In the genomic region with DNA sequence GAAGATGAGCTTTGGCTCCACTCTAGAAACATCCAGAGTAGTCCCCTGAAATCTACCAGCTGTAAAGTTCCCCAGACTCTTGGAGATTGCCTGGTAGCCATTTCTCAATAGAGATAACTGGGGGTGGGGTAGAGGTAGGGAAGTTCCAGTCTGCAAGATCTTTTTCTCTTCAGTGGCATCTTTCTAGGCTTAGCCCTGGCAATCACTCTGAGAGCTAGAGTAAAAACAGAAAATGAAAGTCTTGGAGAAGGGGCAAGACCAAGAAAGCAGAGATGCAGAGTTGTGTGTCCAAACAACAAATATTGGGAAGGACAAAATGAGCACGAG, we compare ENCODE assay signal across 16 cellular contexts. TPM values are rescaled to one million over a fixed set of nuclear protein-coding genes. Genes with fewer than 3 reads are reported as not detected.
DNase-seq lines count a peak whose midpoint lies in the region; ATAC-seq and TF ChIP-seq lines count a peak whose summit lies in the region.
"Had no signal": no experiment of that assay in that cellular context is flagged by ENCODE, and none has a peak within 500 bp of the region (broad histone marks: within the 10 kb centered on the region; RNA-seq: fewer than 3 reads in every experiment).

No MANE protein-coding gene starts in this region.

- peaks cover 9% of the 10 kb centered on the region for H3K9me3 Mint-ChIP-seq in WTC11
- H3K9me3 Mint-ChIP-seq in naive thymus-derived CD4-positive, alpha-beta T cell: no peaks in the 10 kb centered on the region
- H3K9me3 Mint-ChIP-seq: CD14-positive monocyte, H9 had no signal

- peak overlapping the region; percentile 38; the same call in 1 of the 2 replicates for H3K4me3 Mint-ChIP-seq in WTC11
- peak overlapping the region in 3 of 10 donors; percentile 39 to 44 (median 41) for H3K4me3 Mint-ChIP-seq in naive thymus-derived CD4-positive, alpha-beta T cell
- H3K4me3 Mint-ChIP-seq: CD14-positive monocyte, H9 had no signal

- H3K9me3 ChIP-seq in heart right ventricle (no peaks in the 10 kb centered on the region), uterus (no peaks in the 10 kb centered on the region)
- no peaks in the 10 kb centered on the region for H3K9me3 ChIP-seq in naive thymus-derived CD4-positive, alpha-beta T cell (ENCODE audit: control insufficient read depth in 2 of 3, low read length in 3 of 3)

- H3K4me1 Mint-ChIP-seq in WTC11: peaks cover 50% of the 10 kb centered on the region
- peaks cover 19 to 83% (median 55%) of the 10 kb centered on the region in 7 donors for H3K4me1 Mint-ChIP-seq in naive thymus-derived CD4-positive, alpha-beta T cell

- TF ChIP-seq CTCF in heart right ventricle (IDR thresholded peaks at IDR 0.05) (no peak), WTC11 (IDR thresholded peaks at IDR 0.05) (no peak), uterus (IDR thresholded peaks at IDR 0.05) (no peak)

- H3K27ac ChIP-seq in heart right ventricle: peak overlapping the region in 7 of 10 donors; percentile 31 to 72 (median 67)
- no peak overlapping the region for H3K27ac ChIP-seq in naive thymus-derived CD4-positive, alpha-beta T cell (ENCODE audit: low read depth, low read length)
- H3K27ac ChIP-seq in uterus: peak overlapping the region; percentile 49 to 83

- POLR2A ChIA-PET in WTC11 (lab: Charles Lee): interaction anchor here (0.5 kb wide), 1 partner anchor 64 kb away, joined by 6 read pairs; no protein-coding TSS in a partner anchor
- POLR2A ChIA-PET in naive thymus-derived CD4-positive, alpha-beta T cell (lab: Charles Lee): interaction anchor here (0.6 kb wide), 1 partner anchor 43 kb away, joined by 3 read pairs; no protein-coding TSS in a partner anchor

- no peaks in the 10 kb centered on the region for H3K27me3 ChIP-seq in heart right ventricle
- H3K27me3 ChIP-seq in naive thymus-derived CD4-positive, alpha-beta T cell (ENCODE audit: control insufficient read depth in 2 of 2, insufficient read depth in 2 of 2, low read length in 2 of 2): no peaks in the 10 kb centered on the region
- H3K27me3 ChIP-seq in uterus: no peaks in the 10 kb centered on the region

- CTCF ChIA-PET in WTC11 (lab: Charles Lee): interaction anchor here (1.0 to 2.1 kb wide), 2 partner anchors 11 to 306 kb away, joined by 6 to 8 read pairs; no protein-coding TSS in a partner anchor
- CTCF ChIA-PET in naive thymus-derived CD4-positive, alpha-beta T cell (lab: Charles Lee): no interaction called here

- H3K36me3 Mint-ChIP-seq in WTC11: peaks cover 6% of the 10 kb centered on the region
- H3K36me3 Mint-ChIP-seq in naive thymus-derived CD4-positive, alpha-beta T cell: peaks cover 0 to 4% (median 0%) of the 10 kb centered on the region in 5 donors
- H3K36me3 Mint-ChIP-seq: CD14-positive monocyte had no signal

- no peak overlapping the region for H3K27ac Mint-ChIP-seq in WTC11
- H3K27ac Mint-ChIP-seq in naive thymus-derived CD4-positive, alpha-beta T cell: peak overlapping the region in 7 of 9 donors; percentile 1 to 80 (median 48)

- DNase-seq in heart right ventricle (no peak), left cardiac atrium (no peak), WTC11 (ENCODE audit: low spot score) (no peak), uterus (no peak), NCI-H2107 treated with DMSO at 0.1 percent for 48 hours (lab: John Stamatoyannopoulos, UW; ENCODE audit: unreplicated experiment) (no peak)
- DNase-seq in naive thymus-derived CD4-positive, alpha-beta T cell: no peak
- DNase-seq: DMS 273 treated with DMSO at 0.1 percent for 48 hours; KBM-7; MV-4-11; NCI-H1417 treated with DMSO at 0.1 percent for 48 hours; NCI-H1930; NCI-H2171; NK-92 treated with Interleukin-12 subunit alpha and Interleukin-12 subunit beta, amount 100 ng/mL, for 24 hours had no signal

- peaks cover 45% of the 10 kb centered on the region for H3K27me3 Mint-ChIP-seq in WTC11 (ENCODE audit: low read depth)
- H3K27me3 Mint-ChIP-seq in naive thymus-derived CD4-positive, alpha-beta T cell: no peaks in the 10 kb centered on the region

- ATAC-seq in heart right ventricle: no peak
- no peak for ATAC-seq in left cardiac atrium
- peak; percentile 9; the same call in 1 of the 2 replicates for ATAC-seq in WTC11
- no peak for ATAC-seq in naive thymus-derived CD4-positive, alpha-beta T cell
- ATAC-seq in GM18505 (IDR thresholded peaks at IDR 0.05; ENCODE audit: unreplicated experiment): no peak

- intact Hi-C loops in heart right ventricle (cut with DNase I) (loop anchor here in 5 of 10 donors (5.0 kb wide), 4 partner anchors 43 to 173 kb away; a partner anchor contains a TSS), left cardiac atrium (cut with DNase I) (loop anchor here in 1 of 2 donors (5.0 kb wide), 1 partner anchor 43 kb away; no protein-coding TSS in a partner anchor), uterus (cut with DNase I; ENCODE audit: low total_unique reads) (no loop called here)
- intact Hi-C loops in naive thymus-derived CD4-positive, alpha-beta T cell (cut with micrococcal nuclease): no loop called here

- TF ChIP-seq POLR2A in uterus (IDR thresholded peaks at IDR 0.05) (no peak), GM18505 (IDR thresholded peaks at IDR 0.05; ENCODE audit: borderline replicate concordance, extremely low read depth, insufficient read depth, insufficient read length) (no peak)

- peaks cover 24 to 77% (median 58%) of the 10 kb centered on the region in 9 donors for H3K4me1 ChIP-seq in heart right ventricle
- peaks cover 0 to 30% of the 10 kb centered on the region in 2 donors for H3K4me1 ChIP-seq in naive thymus-derived CD4-positive, alpha-beta T cell (ENCODE audit: control insufficient read depth in 2 of 2, insufficient read depth in 2 of 2, low read length in 2 of 2)
- H3K4me1 ChIP-seq in uterus: peaks cover 9 to 10% of the 10 kb centered on the region in 2 donors

- WGBS in heart right ventricle, 2 donors: 39 to 84% methylated on average over 1 of the region's 1 CpG

- H3K36me3 ChIP-seq in heart right ventricle (no peaks in the 10 kb centered on the region), uterus (no peaks in the 10 kb centered on the region)
- H3K36me3 ChIP-seq in naive thymus-derived CD4-positive, alpha-beta T cell (ENCODE audit: control insufficient read depth in 2 of 3, insufficient read depth in 3 of 3, low read length in 3 of 3): no peaks in the 10 kb centered on the region

- H3K4me3 ChIP-seq in heart right ventricle (no peak overlapping the region), uterus (no peak overlapping the region)
- H3K4me3 ChIP-seq in naive thymus-derived CD4-positive, alpha-beta T cell (ENCODE audit: low read length): no peak overlapping the region

TF ChIP-seq in WTC11, 78 proteins besides CTCF, POLR2A, EP300 and RAD21:
- no peak for TF ChIP-seq JUN (CRISPR knock-in tag; IDR thresholded peaks at IDR 0.05)
- TF ChIP-seq CREM (CRISPR knock-in tag; IDR thresholded peaks at IDR 0.05): no peak
- TF ChIP-seq ZNF219 (CRISPR knock-in tag; IDR thresholded peaks at IDR 0.05; ENCODE audit: borderline replicate concordance): no peak
- no peak for TF ChIP-seq IRF2 (CRISPR knock-in tag; IDR thresholded peaks at IDR 0.05; ENCODE audit: borderline replicate concordance, low read depth)
- TF ChIP-seq MXD4 (CRISPR knock-in tag; IDR thresholded peaks at IDR 0.05; ENCODE audit: borderline replicate concordance): no peak
- TF ChIP-seq, protein P1, sequence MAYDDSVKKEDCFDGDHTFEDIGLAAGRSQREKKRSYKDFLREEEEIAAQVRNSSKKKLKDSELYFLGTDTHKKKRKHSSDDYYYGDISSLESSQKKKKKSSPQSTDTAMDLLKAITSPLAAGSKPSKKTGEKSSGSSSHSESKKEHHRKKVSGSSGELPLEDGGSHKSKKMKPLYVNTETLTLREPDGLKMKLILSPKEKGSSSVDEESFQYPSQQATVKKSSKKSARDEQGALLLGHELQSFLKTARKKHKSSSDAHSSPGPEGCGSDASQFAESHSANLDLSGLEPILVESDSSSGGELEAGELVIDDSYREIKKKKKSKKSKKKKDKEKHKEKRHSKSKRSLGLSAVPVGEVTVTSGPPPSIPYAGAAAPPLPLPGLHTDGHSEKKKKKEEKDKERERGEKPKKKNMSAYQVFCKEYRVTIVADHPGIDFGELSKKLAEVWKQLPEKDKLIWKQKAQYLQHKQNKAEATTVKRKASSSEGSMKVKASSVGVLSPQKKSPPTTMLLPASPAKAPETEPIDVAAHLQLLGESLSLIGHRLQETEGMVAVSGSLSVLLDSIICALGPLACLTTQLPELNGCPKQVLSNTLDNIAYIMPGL (CRISPR knock-in tag; IDR thresholded peaks at IDR 0.05): no peak
- no peak for TF ChIP-seq ATF1 (CRISPR knock-in tag; IDR thresholded peaks at IDR 0.05)
- no peak for TF ChIP-seq ZNF317 (CRISPR knock-in tag; IDR thresholded peaks at IDR 0.05; ENCODE audit: borderline replicate concordance, low read depth)
- no peak for TF ChIP-seq ZNF232 (CRISPR knock-in tag; IDR thresholded peaks at IDR 0.05)
- TF ChIP-seq ZBTB21 (CRISPR knock-in tag; IDR thresholded peaks at IDR 0.05; ENCODE audit: borderline replicate concordance): no peak
- TF ChIP-seq SMAD3 (CRISPR knock-in tag; IDR thresholded peaks at IDR 0.05; ENCODE audit: borderline replicate concordance): no peak
- TF ChIP-seq HMGA2 (CRISPR knock-in tag; IDR thresholded peaks at IDR 0.05): no peak
- TF ChIP-seq, protein P2, sequence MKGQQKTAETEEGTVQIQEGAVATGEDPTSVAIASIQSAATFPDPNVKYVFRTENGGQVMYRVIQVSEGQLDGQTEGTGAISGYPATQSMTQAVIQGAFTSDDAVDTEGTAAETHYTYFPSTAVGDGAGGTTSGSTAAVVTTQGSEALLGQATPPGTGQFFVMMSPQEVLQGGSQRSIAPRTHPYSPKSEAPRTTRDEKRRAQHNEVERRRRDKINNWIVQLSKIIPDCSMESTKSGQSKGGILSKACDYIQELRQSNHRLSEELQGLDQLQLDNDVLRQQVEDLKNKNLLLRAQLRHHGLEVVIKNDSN (CRISPR knock-in tag; IDR thresholded peaks at IDR 0.05): no peak

RNA-seq across cellular contexts. Expression of a gene that starts 41.8 kb away (rescaled TPM):
- total RNA-seq in heart right ventricle (10 to 100 TPM; 26.6 to 56.4 (median 44.9) TPM), left cardiac atrium (10 to 100 TPM; 13.4 to 13.8 TPM), WTC11 (2021) (18.9 to 22.3 TPM (median 22.1 TPM) in 3 replicates), uterus (100 to 1,000 TPM in 1 of 4 donors, 10 to 100 TPM in 2, under 1 TPM in 1; 0.88 to 116 (median 33.3) TPM)
- polyA plus RNA-seq in heart right ventricle: 1 to 10 TPM; 8.0 to 8.5 TPM
- total RNA-seq in naive thymus-derived CD4-positive, alpha-beta T cell: 10 to 100 TPM; 18.2 to 25.2 (median 22.2) TPM
- 10 to 100 TPM; 16.2 to 37.6 TPM for polyA plus RNA-seq in naive thymus-derived CD4-positive, alpha-beta T cell
